8 cellular contexts compared by ENCODE assay signal in the genomic region with DNA sequence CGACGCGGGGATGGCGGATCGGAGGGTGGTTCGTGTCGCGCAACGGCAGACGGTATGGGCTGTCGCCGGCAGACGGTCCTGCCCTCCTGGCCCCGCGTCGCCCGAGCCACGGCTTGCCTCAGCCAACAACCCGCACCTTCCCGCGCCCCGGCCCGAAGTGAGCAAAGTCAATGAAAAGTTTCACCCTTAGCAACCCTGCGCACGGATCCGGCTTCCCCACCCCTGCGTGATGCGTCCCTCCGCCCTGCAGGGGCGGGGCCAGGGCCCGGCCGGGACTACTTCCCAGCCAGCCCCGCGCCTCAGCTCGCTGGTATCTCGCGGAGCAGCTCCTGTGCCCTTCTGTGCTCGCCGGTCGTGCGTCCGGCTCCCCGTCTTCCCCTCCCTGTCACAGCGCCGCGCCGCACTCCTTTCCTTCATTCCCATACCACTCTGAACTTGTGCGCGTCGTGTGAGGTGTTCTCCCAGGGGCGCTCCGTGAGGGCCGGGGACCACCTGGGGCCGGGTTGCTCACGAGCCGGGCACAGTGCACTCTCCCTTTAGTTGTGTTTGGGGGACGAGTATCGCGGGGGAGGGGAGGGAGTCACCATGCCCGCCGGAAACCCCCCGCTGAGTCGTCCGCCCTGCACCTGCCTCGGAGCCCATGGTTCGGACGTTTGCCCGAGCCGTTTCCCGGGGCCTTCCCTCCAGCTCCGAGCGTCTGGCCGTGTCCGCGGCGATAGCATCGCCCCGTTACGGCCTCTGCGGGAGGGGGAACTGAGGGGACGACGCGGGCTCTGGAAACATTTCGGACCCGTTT. TPM values are rescaled to one million over a fixed set of nuclear protein-coding genes. Genes with fewer than 3 reads are reported as not detected.
DNase-seq lines count a peak whose midpoint lies in the region; ATAC-seq and TF ChIP-seq lines count a peak whose summit lies in the region.

A gene with protein sequence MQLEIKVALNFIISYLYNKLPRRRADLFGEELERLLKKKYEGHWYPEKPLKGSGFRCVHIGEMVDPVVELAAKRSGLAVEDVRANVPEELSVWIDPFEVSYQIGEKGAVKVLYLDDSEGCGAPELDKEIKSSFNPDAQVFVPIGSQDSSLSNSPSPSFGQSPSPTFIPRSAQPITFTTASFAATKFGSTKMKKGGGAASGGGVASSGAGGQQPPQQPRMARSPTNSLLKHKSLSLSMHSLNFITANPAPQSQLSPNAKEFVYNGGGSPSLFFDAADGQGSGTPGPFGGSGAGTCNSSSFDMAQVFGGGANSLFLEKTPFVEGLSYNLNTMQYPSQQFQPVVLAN (minus strand): TSS at position 163 of the 796 bp plus-strand sequence. CDS start 9,456 bp downstream, outside the sequence.

- H3K27me3 ChIP-seq in heart right ventricle = no peaks in the 10 kb centered on the region
- no peaks in the 10 kb centered on the region for H3K27me3 ChIP-seq in upper lobe of left lung

- H3K36me3 ChIP-seq in heart right ventricle (peaks cover 0 to 20% (median 0%) of the 10 kb centered on the region in 9 donors), upper lobe of left lung (peaks cover 0 to 10% (median 5%) of the 10 kb centered on the region in 4 donors)

- TF ChIP-seq POLR2A in upper lobe of left lung (IDR thresholded peaks at IDR 0.05) = peak; percentile 85 to 100 (median 100)

- 0% methylated on average over 69 to 85 of the region's 85 CpGs for WGBS in heart right ventricle, 2 donors
- WGBS in upper lobe of left lung, 2 donors = 1% methylated on average over 36 to 49 of the region's 85 CpGs

- TF ChIP-seq EP300 in upper lobe of left lung (IDR thresholded peaks at IDR 0.05) = peak in 2 of 4 donors; percentile 4 to 76

- TF ChIP-seq CTCF in heart right ventricle (IDR thresholded peaks at IDR 0.05) (peak in 1 of 9 donors; percentile 6), upper lobe of left lung (IDR thresholded peaks at IDR 0.05) (peak in 2 of 6 experiments; percentile 21 to 24)

- H3K4me3 ChIP-seq in heart right ventricle = peak within 1 kb of the TSS; percentile 82 to 99 (median 96)
- H3K4me3 ChIP-seq in upper lobe of left lung = peak within 1 kb of the TSS; percentile 84 to 100 (median 90)

- H3K27me3 Mint-ChIP-seq in T-helper 1 cell treated with Interleukin-12 subunit alpha and Interleukin-12 subunit beta and Interleukin-4 antibody, amounts not matched to agents 30 μg/mL and 1 μg/mL, for 36 hours (ENCODE audit: low read depth) = no peaks in the 10 kb centered on the region

- peaks cover 13% of the 10 kb centered on the region for H3K36me3 Mint-ChIP-seq in T-helper 1 cell treated with Interleukin-12 subunit alpha and Interleukin-12 subunit beta and Interleukin-4 antibody, amounts not matched to agents 30 μg/mL and 1 μg/mL, for 36 hours (ENCODE audit: low read depth)

- H3K27ac ChIP-seq in heart right ventricle = peak within 1 kb of the TSS; percentile 98 to 100 (median 100)
- peak within 1 kb of the TSS; percentile 96 to 100 (median 96) for H3K27ac ChIP-seq in upper lobe of left lung

- intact Hi-C loops in heart right ventricle (cut with DNase I) = loop anchor here in 1 of 10 donors (2.0 kb wide), 1 partner anchor 36 kb away; no protein-coding TSS in a partner anchor
- intact Hi-C loops in posterior vena cava (cut with DNase I) = no loop called here

- peak within 1 kb of the TSS; percentile 95 for H3K27ac Mint-ChIP-seq in T-helper 1 cell treated with Interleukin-12 subunit alpha and Interleukin-12 subunit beta and Interleukin-4 antibody, amounts not matched to agents 30 μg/mL and 1 μg/mL, for 36 hours

- H3K9me3 Mint-ChIP-seq in T-helper 1 cell treated with Interleukin-12 subunit alpha and Interleukin-12 subunit beta and Interleukin-4 antibody, amounts not matched to agents 30 μg/mL and 1 μg/mL, for 36 hours = no peaks in the 10 kb centered on the region

- H3K4me1 ChIP-seq in heart right ventricle = peaks cover 4 to 38% (median 31%) of the 10 kb centered on the region in 9 donors
- H3K4me1 ChIP-seq in upper lobe of left lung = peaks cover 21 to 26% (median 24%) of the 10 kb centered on the region in 4 donors

- peak within 1 kb of the TSS; percentile 88 for H3K4me3 Mint-ChIP-seq in T-helper 1 cell treated with Interleukin-12 subunit alpha and Interleukin-12 subunit beta and Interleukin-4 antibody, amounts not matched to agents 30 μg/mL and 1 μg/mL, for 36 hours

- ATAC-seq in HG02759 (IDR thresholded peaks at IDR 0.05; ENCODE audit: unreplicated experiment) = peak; percentile 44
- peak; percentile 63 to 81 (median 70) for ATAC-seq in heart right ventricle
- ATAC-seq in upper lobe of left lung (ENCODE audit: low FRiP score in 2 of 2) = peak; percentile 87 to 95

- peaks cover 20% of the 10 kb centered on the region for H3K4me1 Mint-ChIP-seq in T-helper 1 cell treated with Interleukin-12 subunit alpha and Interleukin-12 subunit beta and Interleukin-4 antibody, amounts not matched to agents 30 μg/mL and 1 μg/mL, for 36 hours (ENCODE audit: low read depth)

- DNase-seq in GF-D8 (lab: John Stamatoyannopoulos, UW) = peak; percentile 83
- peak; percentile 61 for DNase-seq in NCI-H146 treated with DMSO at 0.1 percent for 48 hours (lab: John Stamatoyannopoulos, UW; ENCODE audit: unreplicated experiment)
- peak; percentile 94 for DNase-seq in amniotic epithelial cell (ENCODE audit: low read depth)
- peak; percentile 95 to 96 for DNase-seq in heart right ventricle
- DNase-seq in posterior vena cava (ENCODE audit: low spot score) = peak; percentile 97
- DNase-seq in upper lobe of left lung = peak; percentile 96 to 98

- H3K9me3 ChIP-seq in heart right ventricle (no peaks in the 10 kb centered on the region), upper lobe of left lung (no peaks in the 10 kb centered on the region)

RNA-seq across cellular contexts. Expression of the gene that starts here (rescaled TPM):
- total RNA-seq in heart right ventricle = 10 to 100 TPM; 26.4 to 84.9 (median 47.9) TPM
- polyA plus RNA-seq in heart right ventricle = 10 to 100 TPM; 29.2 to 33.8 TPM
- total RNA-seq in posterior vena cava = 10 to 100 TPM; 36.8 to 37.0 TPM
- 10 to 100 TPM; 32.8 to 53.6 (median 50.1) TPM for total RNA-seq in upper lobe of left lung

Comparison
In these comparisons a context has a peak if more than half of its experiments do, and no peak if none do; other contexts are left out.
1. Peak in every context shown above with its lines: DNase-seq, ATAC-seq, H3K4me3 ChIP-seq and H3K27ac ChIP-seq.